ENCODE assay signal across 21 cellular contexts in the genomic region with DNA sequence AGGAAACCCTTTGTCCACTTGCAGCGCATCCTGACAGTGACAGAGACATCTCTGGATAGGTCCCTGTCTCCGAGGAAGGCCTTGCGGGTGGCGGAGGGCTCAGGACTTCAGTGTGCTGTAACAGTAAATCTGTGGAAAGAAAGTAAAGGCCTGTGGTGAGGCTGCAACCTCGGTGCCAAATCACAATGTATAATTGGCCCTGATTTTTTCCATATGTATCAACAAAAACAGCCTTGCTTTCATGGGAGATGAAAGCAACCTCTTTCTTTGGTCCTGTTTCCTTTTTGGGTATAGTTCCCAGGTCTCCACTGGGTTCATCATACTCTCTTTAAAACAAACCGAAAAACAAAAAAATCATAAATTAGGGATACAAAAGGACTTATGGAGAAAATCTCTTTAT.
"Had no signal": no experiment of that assay in that cellular context is flagged by ENCODE, and none has a peak within 500 bp of the region (broad histone marks: within the 10 kb centered on the region; RNA-seq: fewer than 3 reads in every experiment).

No MANE protein-coding gene starts in this region.

- FAIRE-seq: HTR-8/SVneo, K562, RCC 7860 had no signal

- H3K27ac Mint-ChIP-seq: IgD-negative memory B cell had no signal

- H3K27me3 Mint-ChIP-seq: IgD-negative memory B cell had no signal

- H3K9me3 Mint-ChIP-seq: IgD-negative memory B cell had no signal

- H3K4me3 Mint-ChIP-seq: IgD-negative memory B cell had no signal

- ATAC-seq: K562 had no signal

- DNase-seq: Kasumi-1, MM.1S, NCI-H1092 treated with DMSO at 0.1 percent for 48 hours, NCI-H1436, NCI-H187, NCI-H2029, NCI-H2081 treated with DMSO at 0.1 percent for 48 hours, NCI-H2171, NCI-H226, NCI-H446, NCI-H510A, NCI-H524 treated with DMSO at 0.1 percent for 48 hours, NCI-H69, NCI-H774, Right ventricle myocardium superior, RPMI8226, SIG-M5 had no signal
